In the genomic region with DNA sequence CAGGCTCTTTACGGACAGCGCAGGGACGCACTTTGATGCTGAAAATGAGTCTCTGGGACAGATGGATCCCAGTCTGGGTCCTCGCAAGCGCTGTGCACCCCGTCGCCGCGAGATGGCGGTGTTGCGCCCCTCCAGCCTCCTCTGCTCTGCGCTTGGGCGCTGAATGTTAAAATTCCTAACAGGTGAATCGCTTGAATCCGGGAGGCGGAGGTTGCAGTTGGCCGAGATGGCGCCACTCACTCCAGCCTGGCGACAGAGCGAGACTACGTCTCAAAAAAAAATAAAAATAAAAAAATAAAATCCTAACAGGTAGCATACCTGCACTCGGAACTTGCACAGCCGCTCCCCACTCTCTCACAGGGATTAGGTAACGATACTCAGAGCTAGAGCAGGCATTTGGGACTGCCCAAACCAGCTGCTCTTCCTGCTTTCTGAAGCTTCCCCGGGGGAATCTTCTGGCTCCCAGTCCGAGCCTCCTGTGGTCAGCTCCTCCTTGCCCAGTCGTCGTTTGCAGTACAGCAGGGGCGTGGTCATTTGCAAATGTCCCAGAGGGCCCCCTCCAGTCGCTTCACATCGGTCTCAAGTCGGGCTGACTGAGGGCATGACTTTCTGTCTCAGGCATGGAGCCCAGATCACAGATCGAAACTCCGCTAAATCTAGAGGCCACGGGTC, we compare ENCODE assay signal across 8 cellular contexts. TPM values are rescaled to one million over a fixed set of nuclear protein-coding genes. Genes with fewer than 3 reads are reported as not detected.
DNase-seq lines count a peak whose midpoint lies in the region; ATAC-seq, FAIRE-seq and TF ChIP-seq lines count a peak whose summit lies in the region.

No MANE protein-coding gene starts in this region.

- peaks cover 0 to 6% (median 3%) of the 10 kb centered on the region in 4 experiments; a peak in 4 of 7 replicates for H3K4me1 ChIP-seq in H1 (replicated peaks in 1 of 4; ENCODE audit: control insufficient read depth in 3 of 4, insufficient read depth in 4 of 4, low read length in 3 of 4)

- TF ChIP-seq CTCF in Calu3 (IDR thresholded peaks at IDR 0.05; ENCODE audit: unreplicated experiment): peak; percentile 87
- TF ChIP-seq CTCF in activated CD8-positive, alpha-beta T cell treated with anti-CD3 and anti-CD28 coated beads for 36 hours (IDR thresholded peaks at IDR 0.05): peak; percentile 98
- peak; percentile 83 to 96 (median 96) for TF ChIP-seq CTCF in H1 (IDR thresholded peaks at IDR 0.05; ENCODE audit: control extremely low read depth in 1 of 3, insufficient read depth in 1 of 3, low read depth in 1 of 3, low read length in 3 of 3)
- peak in 1 of 3 donors; percentile 48 for TF ChIP-seq CTCF in lower leg skin (IDR thresholded peaks at IDR 0.05)

- H3K4ac ChIP-seq in H1 (replicated peaks; ENCODE audit: insufficient read length, low read depth, low read length): no peak overlapping the region

- H2BK20ac ChIP-seq in H1 (ENCODE audit: low read length): 0 out of 2 replicates have a peak overlapping the region, but pooled peaks have one; percentile 10

- POLR2A ChIA-PET in activated CD8-positive, alpha-beta T cell treated with anti-CD3 and anti-CD28 coated beads for 36 hours (lab: Charles Lee): interaction anchor here (0.6 kb wide), 1 partner anchor 179 kb away, joined by 3 read pairs; no protein-coding TSS in a partner anchor
- POLR2A ChIA-PET in H1 (lab: Charles Lee; ENCODE audit: partially characterized antibody): interaction anchor here (0.7 to 4.1 kb wide), 6 partner anchors 11 to 103 kb away, joined by 3 to 19 read pairs (median 3); no protein-coding TSS in a partner anchor

- H2BK15ac ChIP-seq in H1 (ENCODE audit: low read length): no peak overlapping the region

- CTCF ChIA-PET in Calu3 (lab: Charles Lee): interaction anchor here (0.6 to 1.1 kb wide), 4 partner anchors 14 to 244 kb away, joined by 3 read pairs; a partner anchor contains a TSS
- CTCF ChIA-PET in activated CD8-positive, alpha-beta T cell treated with anti-CD3 and anti-CD28 coated beads for 36 hours (lab: Charles Lee): interaction anchor here (0.8 to 2.9 kb wide), 22 partner anchors 9 to 367 kb away, joined by 3 to 13 read pairs (median 4); a partner anchor contains a TSS
- CTCF ChIA-PET in H1 (lab: Charles Lee; ENCODE audit: partially characterized antibody): interaction anchor here (0.6 to 3.4 kb wide), 27 partner anchors 10 to 1045 kb away, joined by 3 to 35 read pairs (median 5); a partner anchor contains a TSS

- H3K4me2 ChIP-seq in H1 (ENCODE audit: insufficient read depth in 1 of 2, low read depth in 2 of 2, low read length in 2 of 2): peak overlapping the region; percentile 64 to 67

- no peak overlapping the region for H3K23ac ChIP-seq in H1 (ENCODE audit: insufficient read length)

- H3K36me3 ChIP-seq in H1 (ENCODE audit: control insufficient read depth in 2 of 4, insufficient read depth in 4 of 4, low read length in 3 of 4): no peaks in the 10 kb centered on the region

- TF ChIP-seq POLR2A in H1 (IDR thresholded peaks at IDR 0.05; ENCODE audit: control extremely low read depth in 1 of 2, low read depth in 2 of 2, low read length in 2 of 2) (peak in 1 of 2 experiments; percentile 61; a peak in 2 of 3 replicates), lower leg skin (IDR thresholded peaks at IDR 0.05) (no peak)

- peaks cover 12% of the 10 kb centered on the region for H3K4me1 Mint-ChIP-seq in Calu3 (ENCODE audit: low read depth, unreplicated experiment)
- H3K4me1 Mint-ChIP-seq in activated CD8-positive, alpha-beta T cell treated with anti-CD3 and anti-CD28 coated beads for 36 hours (ENCODE audit: low read depth): peaks cover 2% of the 10 kb centered on the region

- TSS peak; percentile 52 for BruUV-seq in Calu3 (replicated peaks; lab: Mats Ljungman, UMichigan)

- H3K27me3 ChIP-seq in H1 (replicated peaks in 1 of 4; ENCODE audit: control insufficient read depth in 3 of 4, extremely low read depth in 1 of 4, insufficient read depth in 3 of 4, low read length in 3 of 4): 0 out of 7 replicates have a peak, but pooled peaks cover 0 to 6% (median 0%) of the 10 kb centered on the region in 4 experiments

- DNase-seq in Calu3 (peak; percentile 95), NCI-H2227 (lab: John Stamatoyannopoulos, UW; ENCODE audit: unreplicated experiment) (peak; percentile 69), H1 (ENCODE audit: low read depth in 1 of 2, low spot score in 2 of 2) (peak; percentile 84 to 98), lower leg skin (ENCODE audit: low spot score in 2 of 2) (peak; percentile 65 to 95)
- peak; percentile 71 for DNase-seq in activated CD8-positive, alpha-beta T cell treated with anti-CD3 and anti-CD28 coated beads for 36 hours
- peak; percentile 18 to 48 (median 30) for DNase-seq in stimulated activated CD4-positive, alpha-beta T cell treated with anti-CD3 and anti-CD28 coated beads, TNF-alpha, amount 100 ng/mL, for 4 hours (ENCODE audit: low read depth in 3 of 3)

- peak; percentile 56 for ATAC-seq in GM21723 (IDR thresholded peaks at IDR 0.05; ENCODE audit: unreplicated experiment)
- ATAC-seq in activated CD8-positive, alpha-beta T cell treated with anti-CD3 and anti-CD28 coated beads for 36 hours: peak; percentile 96
- ATAC-seq in GM18873 (IDR thresholded peaks at IDR 0.05; ENCODE audit: low FRiP score, unreplicated experiment): no peak

- H4K20me1 ChIP-seq in H1 (replicated peaks in 1 of 2; ENCODE audit: control insufficient read depth in 1 of 2, insufficient read depth in 2 of 2, low read length in 2 of 2): no peaks in the 10 kb centered on the region

- no peaks in the 10 kb centered on the region for H3K79me1 ChIP-seq in H1 (ENCODE audit: low read depth, low read length)

- peak overlapping the region; percentile 92 for H4K5ac ChIP-seq in H1 (ENCODE audit: insufficient read length, low read depth, low read length)

- H3K27ac Mint-ChIP-seq in Calu3 (ENCODE audit: unreplicated experiment): peak overlapping the region; percentile 86
- no peak overlapping the region for H3K27ac Mint-ChIP-seq in activated CD8-positive, alpha-beta T cell treated with anti-CD3 and anti-CD28 coated beads for 36 hours

- H2BK5ac ChIP-seq in H1 (ENCODE audit: low read depth, low read length): peak overlapping the region; percentile 53; the same call in 1 of the 2 replicates

- no peaks in the 10 kb centered on the region for H3K9me3 ChIP-seq in H1 (ENCODE audit: insufficient read depth in 2 of 2, low read depth in 1 of 2, low read length in 1 of 2)

- peak overlapping the region; percentile 70 for H3K4me3 Mint-ChIP-seq in Calu3 (ENCODE audit: low read depth, unreplicated experiment)
- no peak overlapping the region for H3K4me3 Mint-ChIP-seq in activated CD8-positive, alpha-beta T cell treated with anti-CD3 and anti-CD28 coated beads for 36 hours

- peaks cover 14% of the 10 kb centered on the region for H3K36me3 Mint-ChIP-seq in Calu3 (ENCODE audit: insufficient read depth, unreplicated experiment)
- H3K36me3 Mint-ChIP-seq in activated CD8-positive, alpha-beta T cell treated with anti-CD3 and anti-CD28 coated beads for 36 hours (ENCODE audit: low read depth): no peaks in the 10 kb centered on the region

- peak overlapping the region in 2 of 4 experiments; percentile 58 to 60; a peak in 4 of 7 replicates for H3K9ac ChIP-seq in H1 (replicated peaks in 1 of 4; ENCODE audit: extremely low read depth in 1 of 4, low read depth in 3 of 4, low read length in 3 of 4)

- peak overlapping the region; percentile 67; the same call in 1 of the 2 replicates for H3K27ac ChIP-seq in H1 (ENCODE audit: low read depth, low read length)

- TF ChIP-seq EP300 in H1 (IDR thresholded peaks at IDR 0.05; ENCODE audit: borderline replicate concordance in 1 of 2, low read depth in 2 of 2, low read length in 2 of 2): no peak

- 11% methylated on average over 35 of the region's 35 CpGs; no CpG with 5 or more reads in 1 of the 2 experiments for WGBS in H1 (ENCODE audit: extremely low coverage in 1 of 2, insufficient coverage in 1 of 2, insufficient read length in 1 of 2, insufficient replicate concordance in 2 of 2, low coverage in 1 of 2, low lambda C conversion rate in 2 of 2, missing lambda C conversion rate in 1 of 2), 2 experiments
- WGBS in lower leg skin, 2 donors: 13 to 14% methylated on average over 35 of the region's 35 CpGs

- intact Hi-C loops in Calu3 (cut with micrococcal nuclease; ENCODE audit: unreplicated experiment): no loop called here
- intact Hi-C loops in activated CD8-positive, alpha-beta T cell treated with anti-CD3 and anti-CD28 coated beads for 36 hours (cut with micrococcal nuclease): no loop called here
- intact Hi-C loops in lower leg skin (cut with DNase I; ENCODE audit: low total_unique reads): no loop called here

- H3K4me3 ChIP-seq in H1 (ENCODE audit: extremely low read depth in 1 of 4, insufficient read depth in 2 of 4, low read depth in 3 of 4, low read length in 4 of 4) (peak overlapping the region; percentile 16 to 57 (median 40); a peak in 7 of 8 replicates), lower leg skin (ENCODE audit: low read depth, poor library complexity, severe bottlenecking) (no peak overlapping the region)

- H3K79me2 ChIP-seq in H1 (ENCODE audit: control insufficient read depth in 1 of 2, insufficient read depth in 2 of 2, low read length in 2 of 2): no peaks in the 10 kb centered on the region

- peak overlapping the region; percentile 69 for H4K91ac ChIP-seq in H1 (replicated peaks; ENCODE audit: insufficient read length, low read length)

- peak; percentile 78 for FAIRE-seq in H1 (lab: Jason Lieb, UNC)

- peak; percentile 68 to 76 for TF ChIP-seq RAD21 in H1 (IDR thresholded peaks at IDR 0.05 in 1 of 2, conservative IDR thresholded peaks at IDR 0.05 in 1 of 2; ENCODE audit: low read depth in 2 of 2, low read length in 2 of 2)

- H3K18ac ChIP-seq in H1 (ENCODE audit: extremely low read depth, low read length): peak overlapping the region; percentile 94; the same call in 1 of the 2 replicates

- no peaks in the 10 kb centered on the region for H3K27me3 Mint-ChIP-seq in Calu3 (ENCODE audit: unreplicated experiment)
- no peaks in the 10 kb centered on the region for H3K27me3 Mint-ChIP-seq in activated CD8-positive, alpha-beta T cell treated with anti-CD3 and anti-CD28 coated beads for 36 hours

- 0 out of 2 replicates have a peak overlapping the region, but pooled peaks have one; percentile 45 for H2BK12ac ChIP-seq in H1 (ENCODE audit: low read depth, low read length)

- no peak overlapping the region for H2AK5ac ChIP-seq in H1 (ENCODE audit: low read depth, low read length)

- no peak overlapping the region for H3K56ac ChIP-seq in H1 (replicated peaks; ENCODE audit: insufficient read length, low read depth, low read length)

- H4K8ac ChIP-seq in H1 (ENCODE audit: extremely low read depth, insufficient read depth, low read length): peak overlapping the region; percentile 95; the same call in 1 of the 2 replicates

- H2AFZ ChIP-seq in H1 (ENCODE audit: low read length): no peak overlapping the region

- no peaks in the 10 kb centered on the region for H3K9me3 Mint-ChIP-seq in Calu3 (ENCODE audit: low read depth, unreplicated experiment)
- H3K9me3 Mint-ChIP-seq in activated CD8-positive, alpha-beta T cell treated with anti-CD3 and anti-CD28 coated beads for 36 hours: no peaks in the 10 kb centered on the region

- H3K23me2 ChIP-seq in H1 (ENCODE audit: low read depth, low read length): no peaks in the 10 kb centered on the region

- H3K14ac ChIP-seq in H1 (ENCODE audit: insufficient read length): no peak overlapping the region

- H2BK120ac ChIP-seq in H1 (replicated peaks; ENCODE audit: low read depth, low read length): no peak overlapping the region

RNA-seq across cellular contexts. Expression of a gene that starts 26.2 kb away (rescaled TPM):
- 13.9 and 15.6 TPM in 2 replicates for total RNA-seq in Calu3 (2022)
- total RNA-seq in activated CD8-positive, alpha-beta T cell treated with anti-CD3 and anti-CD28 coated beads for 36 hours: under 1 TPM; 0.56 to 0.67 TPM
- total RNA-seq in H1 (2021; fragmentation: NEBNext Ultra II Directional; extraction: Animal tissue kit (Norgen Biotek cat#: 25700)): 0.48 and 0.58 TPM in 2 replicates
- polyA plus RNA-seq in H1 (2011; rRNA removed): 0.76 and 1.5 TPM in 2 replicates
- polyA plus RNA-seq in H1 (2011; cell fraction: cytosol; rRNA removed): 1.2 TPM
- 2.4 TPM for polyA plus RNA-seq in H1 (2011; cell fraction: nucleus; rRNA removed)
- polyA plus RNA-seq in H1 (2012, experiment 1 of 2): 0.53 to 0.86 TPM (median 0.70 TPM) in 4 replicates
- 0.34 TPM for polyA plus RNA-seq in H1 (2012, experiment 2 of 2)
- 0.34 TPM for polyA plus RNA-seq in H1 (2013, experiment 1 of 2)
- 0.48 TPM for polyA plus RNA-seq in H1 (2013, experiment 2 of 2)
- polyA minus RNA-seq in H1 (2011; rRNA and poly(A)+ RNA removed): 0.16 and 0.22 TPM in 2 replicates
- 0.59 TPM for polyA minus RNA-seq in H1 (2011; cell fraction: cytosol; rRNA and poly(A)+ RNA removed)
- polyA minus RNA-seq in H1 (2011; cell fraction: nucleus; rRNA and poly(A)+ RNA removed): 2.5 TPM
- total RNA-seq in lower leg skin: 1 to 10 TPM; 1.1 to 3.2 (median 2.4) TPM

RNA-seq across cellular contexts. Expression of a gene that starts 27.9 kb away (rescaled TPM):
- total RNA-seq in Calu3 (2022): 10.3 and 11.0 TPM in 2 replicates
- 1 to 10 TPM; 3.5 to 3.7 TPM for total RNA-seq in activated CD8-positive, alpha-beta T cell treated with anti-CD3 and anti-CD28 coated beads for 36 hours
- 5.8 and 7.0 TPM in 2 replicates for total RNA-seq in H1 (2021; fragmentation: NEBNext Ultra II Directional; extraction: Animal tissue kit (Norgen Biotek cat#: 25700))
- polyA plus RNA-seq in H1 (2011; rRNA removed): 3.7 and 4.6 TPM in 2 replicates
- polyA plus RNA-seq in H1 (2011; cell fraction: cytosol; rRNA removed): 3.9 TPM
- 12.8 TPM for polyA plus RNA-seq in H1 (2011; cell fraction: nucleus; rRNA removed)
- polyA plus RNA-seq in H1 (2012, experiment 1 of 2): 3.2 to 3.9 TPM (median 3.6 TPM) in 4 replicates
- 1.7 TPM for polyA plus RNA-seq in H1 (2012, experiment 2 of 2)
- 3.0 TPM for polyA plus RNA-seq in H1 (2013, experiment 1 of 2)
- 2.4 TPM for polyA plus RNA-seq in H1 (2013, experiment 2 of 2)
- 18.3 and 19.3 TPM in 2 replicates for polyA minus RNA-seq in H1 (2011; rRNA and poly(A)+ RNA removed)
- polyA minus RNA-seq in H1 (2011; cell fraction: cytosol; rRNA and poly(A)+ RNA removed): 6.3 TPM
- polyA minus RNA-seq in H1 (2011; cell fraction: nucleus; rRNA and poly(A)+ RNA removed): 26.2 TPM
- total RNA-seq in lower leg skin: 1 to 10 TPM; 3.8 to 8.8 (median 5.2) TPM

RNA-seq across cellular contexts. Expression of a gene that starts 41.2 kb away (rescaled TPM):
- total RNA-seq in Calu3 (2022) (0.28 and 1.2 TPM in 2 replicates), lower leg skin (not detected)
- not detected for total RNA-seq in activated CD8-positive, alpha-beta T cell treated with anti-CD3 and anti-CD28 coated beads for 36 hours
- 2.0 and 3.6 TPM in 2 replicates for total RNA-seq in H1 (2021; fragmentation: NEBNext Ultra II Directional; extraction: Animal tissue kit (Norgen Biotek cat#: 25700))
- polyA plus RNA-seq in H1 (2011; rRNA removed): 4.2 and 7.5 TPM in 2 replicates
- polyA plus RNA-seq in H1 (2011; cell fraction: cytosol; rRNA removed): 5.4 TPM
- 27.9 TPM for polyA plus RNA-seq in H1 (2011; cell fraction: nucleus; rRNA removed)
- polyA plus RNA-seq in H1 (2012, experiment 1 of 2): 3.8 to 7.5 TPM (median 5.9 TPM) in 4 replicates
- 2.7 TPM for polyA plus RNA-seq in H1 (2012, experiment 2 of 2)
- 3.8 TPM for polyA plus RNA-seq in H1 (2013, experiment 1 of 2)
- polyA plus RNA-seq in H1 (2013, experiment 2 of 2): 4.0 TPM
- polyA minus RNA-seq in H1 (2011; rRNA and poly(A)+ RNA removed): 2.3 and 3.2 TPM in 2 replicates
- polyA minus RNA-seq in H1 (2011; cell fraction: cytosol; rRNA and poly(A)+ RNA removed): 2.6 TPM
- 4.1 TPM for polyA minus RNA-seq in H1 (2011; cell fraction: nucleus; rRNA and poly(A)+ RNA removed)

Comparison
In these comparisons a context has a peak if more than half of its experiments do, and no peak if none do; other contexts are left out.
1. DNase-seq: peak in every context shown above with its lines; median percentile 95 in Calu3; 91 in H1; 80 in lower leg skin; 71 in activated CD8-positive, alpha-beta T cell treated with anti-CD3 and anti-CD28 coated beads for 36 hours; 69 in NCI-H2227; 30 in stimulated activated CD4-positive, alpha-beta T cell treated with anti-CD3 and anti-CD28 coated beads, TNF-alpha, amount 100 ng/mL, for 4 hours.